ENCODE assay signal across 18 cellular contexts in genomic region chr7:155786491-155786890, GRCh38. TPM values are rescaled to one million over a fixed set of nuclear protein-coding genes. Genes with fewer than 3 reads are reported as not detected.
DNase-seq lines count a peak whose midpoint lies in the region; ATAC-seq and TF ChIP-seq lines count a peak whose summit lies in the region.
"Had no signal": no experiment of that assay in that cellular context is flagged by ENCODE, and none has a peak within 500 bp of the region (broad histone marks: within the 10 kb centered on the region; RNA-seq: fewer than 3 reads in every experiment).

No MANE protein-coding gene starts in this region.

- H2AFZ ChIP-seq in PC-9, result no peak overlapping the region
- H2AFZ ChIP-seq in neural progenitor cell (replicated peaks), result no peak overlapping the region
- no peak overlapping the region for H2AFZ ChIP-seq in Karpas-422 (ENCODE audit: low read length)

- no peaks in the 10 kb centered on the region for H4K20me1 ChIP-seq in PC-9 (ENCODE audit: insufficient read depth)
- no peaks in the 10 kb centered on the region for H4K20me1 ChIP-seq in neural progenitor cell (ENCODE audit: low read depth)
- H4K20me1 ChIP-seq in Karpas-422 (ENCODE audit: insufficient read depth, low read depth, low read length), result no peaks in the 10 kb centered on the region

- no peaks in the 10 kb centered on the region for H3K9me2 ChIP-seq in PC-9 (ENCODE audit: insufficient read depth)
- H3K9me2 ChIP-seq in Karpas-422 (replicated peaks; ENCODE audit: insufficient read depth, low read length), result no peaks in the 10 kb centered on the region

- H3K4me3 Mint-ChIP-seq in Calu3 (ENCODE audit: low read depth, unreplicated experiment), result no peak overlapping the region
- H3K4me3 Mint-ChIP-seq in glutamatergic neuron (ENCODE audit: unreplicated experiment), result peak overlapping the region; percentile 68
- peak overlapping the region; percentile 80 for H3K4me3 Mint-ChIP-seq in neural progenitor cell
- no peak overlapping the region for H3K4me3 Mint-ChIP-seq in activated CD4-positive, alpha-beta T cell treated with anti-CD3 and anti-CD28 coated beads, Interleukin-2, amount 10 ng/mL, durations not matched to agents 7 days and 5 days
- H3K4me3 Mint-ChIP-seq: CD8-positive, alpha-beta T cell had no signal

- no peak overlapping the region for H3K9ac ChIP-seq in neural progenitor cell
- no peak overlapping the region for H3K9ac ChIP-seq in Karpas-422 (ENCODE audit: low read length)
- H3K9ac ChIP-seq: BLaER1 had no signal

- H3K9me3 Mint-ChIP-seq in Calu3 (ENCODE audit: low read depth, unreplicated experiment), result no peaks in the 10 kb centered on the region
- H3K9me3 Mint-ChIP-seq in glutamatergic neuron (ENCODE audit: unreplicated experiment), result peaks cover 6% of the 10 kb centered on the region
- H3K9me3 Mint-ChIP-seq in neural progenitor cell, result peaks cover 6% of the 10 kb centered on the region
- H3K9me3 Mint-ChIP-seq in activated CD4-positive, alpha-beta T cell treated with anti-CD3 and anti-CD28 coated beads, Interleukin-2, amount 10 ng/mL, durations not matched to agents 7 days and 5 days, result no peaks in the 10 kb centered on the region
- H3K9me3 Mint-ChIP-seq: CD8-positive, alpha-beta T cell had no signal

- BruUV-seq in Calu3 (replicated peaks; lab: Mats Ljungman, UMichigan), result TSS peak; percentile 25
- BruUV-seq in PC-9 (replicated peaks; lab: Mats Ljungman, UMichigan), result TSS peak; percentile 8

- no peak overlapping the region for H3K27ac Mint-ChIP-seq in Calu3 (ENCODE audit: unreplicated experiment)
- no peak overlapping the region for H3K27ac Mint-ChIP-seq in glutamatergic neuron (ENCODE audit: unreplicated experiment)
- no peak overlapping the region for H3K27ac Mint-ChIP-seq in neural progenitor cell
- no peak overlapping the region for H3K27ac Mint-ChIP-seq in activated CD4-positive, alpha-beta T cell treated with anti-CD3 and anti-CD28 coated beads, Interleukin-2, amount 10 ng/mL, durations not matched to agents 7 days and 5 days
- H3K27ac Mint-ChIP-seq: CD8-positive, alpha-beta T cell had no signal

- H3K27ac ChIP-seq in PC-9, result no peak overlapping the region
- no peak overlapping the region for H3K27ac ChIP-seq in neural progenitor cell
- H3K27ac ChIP-seq in Karpas-422 (ENCODE audit: low read length), result no peak overlapping the region
- H3K27ac ChIP-seq: BLaER1 had no signal

- peaks cover 22% of the 10 kb centered on the region for H3K36me3 Mint-ChIP-seq in Calu3 (ENCODE audit: insufficient read depth, unreplicated experiment)
- peaks cover 2% of the 10 kb centered on the region for H3K36me3 Mint-ChIP-seq in glutamatergic neuron (ENCODE audit: unreplicated experiment)
- H3K36me3 Mint-ChIP-seq in neural progenitor cell, result peaks cover 13% of the 10 kb centered on the region
- peaks cover 8% of the 10 kb centered on the region for H3K36me3 Mint-ChIP-seq in activated CD4-positive, alpha-beta T cell treated with anti-CD3 and anti-CD28 coated beads, Interleukin-2, amount 10 ng/mL, durations not matched to agents 7 days and 5 days (ENCODE audit: low read depth)

- H3K4me2 ChIP-seq in PC-9 (no peak overlapping the region), neural progenitor cell (peak overlapping the region; percentile 84), Karpas-422 (ENCODE audit: low read depth, low read length, poor library complexity, severe bottlenecking) (no peak overlapping the region)

- TF ChIP-seq CTCF in Calu3 (IDR thresholded peaks at IDR 0.05; ENCODE audit: unreplicated experiment) (no peak), PC-9 (conservative IDR thresholded peaks at IDR 0.05) (no peak), glutamatergic neuron (IDR thresholded peaks at IDR 0.05; ENCODE audit: partially characterized antibody, unreplicated experiment) (no peak), neural progenitor cell (IDR thresholded peaks at IDR 0.05) (no peak)

- no peaks in the 10 kb centered on the region for H3K9me3 ChIP-seq in PC-9 (ENCODE audit: insufficient read depth, low read depth)
- H3K9me3 ChIP-seq in neural progenitor cell (ENCODE audit: low read depth), result no peaks in the 10 kb centered on the region
- H3K9me3 ChIP-seq in Karpas-422 (ENCODE audit: low read length), result no peaks in the 10 kb centered on the region

- H3K27me3 ChIP-seq in PC-9 (ENCODE audit: insufficient read depth, low read depth) (no peaks in the 10 kb centered on the region), neural progenitor cell (peaks cover 27% of the 10 kb centered on the region), Karpas-422 (ENCODE audit: low read length) (no peaks in the 10 kb centered on the region)

- CTCF ChIA-PET in Calu3 (lab: Charles Lee), result interaction anchor here (0.6 to 1.2 kb wide), 3 partner anchors 22 to 1156 kb away, joined by 4 read pairs; no protein-coding TSS in a partner anchor
- CTCF ChIA-PET in PC-9 (lab: Charles Lee), result no interaction called here
- CTCF ChIA-PET in activated CD4-positive, alpha-beta T cell treated with anti-CD3 and anti-CD28 coated beads, Interleukin-2, amount 10 ng/mL, durations not matched to agents 7 days and 5 days (lab: Charles Lee), result interaction anchor here (0.6 kb wide), 1 partner anchor 116 kb away, joined by 3 read pairs; no protein-coding TSS in a partner anchor

- intact Hi-C loops in Calu3 (cut with micrococcal nuclease; ENCODE audit: unreplicated experiment), result no loop called here
- intact Hi-C loops in PC-9 (cut with micrococcal nuclease; ENCODE audit: unreplicated experiment), result no loop called here

- H3K4me1 Mint-ChIP-seq in Calu3 (ENCODE audit: low read depth, unreplicated experiment) (no peaks in the 10 kb centered on the region), glutamatergic neuron (ENCODE audit: low read depth, unreplicated experiment) (peaks cover 2% of the 10 kb centered on the region), neural progenitor cell (peaks cover 5% of the 10 kb centered on the region)
- H3K4me1 Mint-ChIP-seq in activated CD4-positive, alpha-beta T cell treated with anti-CD3 and anti-CD28 coated beads, Interleukin-2, amount 10 ng/mL, durations not matched to agents 7 days and 5 days, result peaks cover 4% of the 10 kb centered on the region

- H3K36me3 ChIP-seq in PC-9 (ENCODE audit: low read depth) (no peaks in the 10 kb centered on the region), neural progenitor cell (no peaks in the 10 kb centered on the region), Karpas-422 (ENCODE audit: insufficient read depth, low read length) (peaks cover 7% of the 10 kb centered on the region)

- DNase-seq in Calu3, result no peak
- DNase-seq in PC-9, result no peak
- no peak for DNase-seq in glutamatergic neuron
- no peak for DNase-seq in neural progenitor cell (ENCODE audit: low spot score)
- DNase-seq in activated CD4-positive, alpha-beta T cell treated with anti-CD3 and anti-CD28 coated beads, Interleukin-2, amount 10 ng/mL, durations not matched to agents 7 days and 5 days, result no peak
- no peak for DNase-seq in Karpas-422
- DNase-seq in NCI-H2081 treated with DMSO at 0.1 percent for 48 hours (lab: John Stamatoyannopoulos, UW), result no peak
- DNase-seq: CD8-positive, alpha-beta T cell; DMS79; HCEC 1CT; NCI-H1092 treated with DMSO at 0.1 percent for 48 hours; NCI-H146; NCI-H2081 had no signal

- H3K79me2 ChIP-seq in PC-9 (ENCODE audit: low read depth) (no peaks in the 10 kb centered on the region), neural progenitor cell (ENCODE audit: low read depth) (no peaks in the 10 kb centered on the region), Karpas-422 (ENCODE audit: low read length) (no peaks in the 10 kb centered on the region)

- H3K27me3 Mint-ChIP-seq in Calu3 (ENCODE audit: unreplicated experiment) (peaks cover 13% of the 10 kb centered on the region), glutamatergic neuron (ENCODE audit: unreplicated experiment) (peaks cover 8% of the 10 kb centered on the region), neural progenitor cell (ENCODE audit: insufficient read depth, low read depth) (peaks cover 17% of the 10 kb centered on the region)
- H3K27me3 Mint-ChIP-seq in activated CD4-positive, alpha-beta T cell treated with anti-CD3 and anti-CD28 coated beads, Interleukin-2, amount 10 ng/mL, durations not matched to agents 7 days and 5 days, result peaks cover 16% of the 10 kb centered on the region

- H3K4me3 ChIP-seq in PC-9 (no peak overlapping the region), neural progenitor cell (peak overlapping the region; percentile 63), Karpas-422 (ENCODE audit: low read length) (no peak overlapping the region)
- H3K4me3 ChIP-seq: BLaER1 had no signal

- no peak for ATAC-seq in HG03108 (IDR thresholded peaks at IDR 0.05; ENCODE audit: unreplicated experiment)
- ATAC-seq: CD8-positive, alpha-beta T cell; Right ventricle myocardium inferior had no signal

- H3K4me1 ChIP-seq in PC-9 (replicated peaks; ENCODE audit: insufficient read depth) (no peaks in the 10 kb centered on the region), neural progenitor cell (no peaks in the 10 kb centered on the region), Karpas-422 (ENCODE audit: low read length) (no peaks in the 10 kb centered on the region)

- POLR2A ChIA-PET in PC-9 (lab: Charles Lee; ENCODE audit: unreplicated experiment), result no interaction called here
- POLR2A ChIA-PET in activated CD4-positive, alpha-beta T cell treated with anti-CD3 and anti-CD28 coated beads, Interleukin-2, amount 10 ng/mL, durations not matched to agents 7 days and 5 days (lab: Charles Lee), result interaction anchor here (0.6 kb wide), 1 partner anchor 142 kb away, joined by 4 read pairs; the partner anchor contains the start of gene RBM33

- H3F3A ChIP-seq in PC-9 (ENCODE audit: insufficient read depth, low read depth) (peaks cover 12% of the 10 kb centered on the region; the same call in 1 of the 2 replicates), neural progenitor cell (ENCODE audit: low read depth) (peaks cover 6% of the 10 kb centered on the region)

RNA-seq across cellular contexts. Expression of gene SHH, which starts 25.8 kb away (rescaled TPM):
- total RNA-seq in Calu3 (2022) (0.66 and 1.1 TPM in 2 replicates), PC-9 (2021) (not detected in 2 replicates), glutamatergic neuron (ENCODE audit: unreplicated experiment) (not detected), neural progenitor cell (ENCODE audit: low replicate concordance) (0.03 TPM in 1 of 2 replicates, not detected in the other)
- total RNA-seq in activated CD4-positive, alpha-beta T cell treated with anti-CD3 and anti-CD28 coated beads, Interleukin-2, amount 10 ng/mL, durations not matched to agents 7 days and 5 days, result not detected
- not detected in 2 replicates for total RNA-seq in Karpas-422 (2014; rRNA removed; shearing (Covaris generic); ENCODE audit: low replicate concordance)
- total RNA-seq: A673; CD8-positive, alpha-beta T cell; LHCN-M2; Right ventricle myocardium inferior had no signal

Comparison
In these comparisons a context has a peak if more than half of its experiments do, and no peak if none do; other contexts are left out.
1. H3K4me3 Mint-ChIP-seq: peak in glutamatergic neuron (single experiment) and neural progenitor cell (single experiment); none in Calu3 (single experiment) and activated CD4-positive, alpha-beta T cell treated with anti-CD3 and anti-CD28 coated beads, Interleukin-2, amount 10 ng/mL, durations not matched to agents 7 days and 5 days (single experiment).